Comparison of ENCODE assay signal across 8 cellular contexts in the genomic region with DNA sequence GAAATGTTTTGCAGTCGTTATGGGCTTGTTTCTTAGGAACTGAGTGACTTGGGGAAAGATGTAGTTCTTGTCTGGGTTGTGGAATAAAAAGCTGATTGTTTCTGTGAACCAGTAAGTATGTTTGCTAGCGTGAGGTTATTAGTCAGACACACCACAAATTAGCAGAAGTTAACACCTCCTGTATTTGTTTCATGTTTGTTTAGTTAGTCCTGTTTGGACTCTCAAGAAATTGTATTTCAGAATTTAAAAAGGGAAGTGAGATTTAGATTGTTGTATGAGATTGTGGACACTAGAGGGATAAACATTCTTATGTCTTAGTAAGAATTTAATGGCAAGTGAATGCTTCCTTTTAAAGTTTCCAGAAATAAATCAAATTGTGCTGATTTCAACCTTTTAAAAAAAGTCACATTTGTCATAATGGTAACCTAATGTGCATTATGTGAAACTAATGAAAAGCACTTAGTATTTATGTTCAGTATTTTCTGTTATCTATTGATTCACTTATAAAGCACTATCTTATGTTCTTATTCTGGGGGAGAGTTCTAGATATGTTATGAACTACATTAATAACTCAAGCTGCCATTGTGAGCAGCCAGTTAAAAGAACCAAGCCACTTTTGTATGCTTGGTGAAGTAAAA. TPM values are rescaled to one million over a fixed set of nuclear protein-coding genes. Genes with fewer than 3 reads are reported as not detected.
DNase-seq lines count a peak whose midpoint lies in the region; ATAC-seq and TF ChIP-seq lines count a peak whose summit lies in the region.

No MANE protein-coding gene starts in this region.

- peak; percentile 18 for TF ChIP-seq CTCF in lower lobe of right lung (IDR thresholded peaks at IDR 0.05)
- TF ChIP-seq CTCF in WTC11 (IDR thresholded peaks at IDR 0.05) = no peak
- TF ChIP-seq CTCF in omental fat pad (IDR thresholded peaks at IDR 0.05) = no peak

- in situ Hi-C loops in SK-MEL-5 (cut with HindIII; ENCODE audit: low pct_unique_long_range_greater_than_20kb, low sequenced_read_pairs) = no loop called here

- no peak overlapping the region for H3K4me3 Mint-ChIP-seq in WTC11

- H3K9me3 Mint-ChIP-seq in WTC11 = no peaks in the 10 kb centered on the region

- H3K27me3 Mint-ChIP-seq in WTC11 (ENCODE audit: low read depth) = no peaks in the 10 kb centered on the region

- no peak overlapping the region; the same call in 1 of the 2 replicates for H3K27ac Mint-ChIP-seq in WTC11

- H3K9me3 ChIP-seq in lower lobe of right lung = no peaks in the 10 kb centered on the region

- no peak overlapping the region for H3K4me3 ChIP-seq in lower lobe of right lung

- POLR2A ChIA-PET in WTC11 (lab: Charles Lee) = no interaction called here

- peaks cover 29% of the 10 kb centered on the region for H3K36me3 ChIP-seq in lower lobe of right lung

- peak overlapping the region; percentile 33 for H3K27ac ChIP-seq in lower lobe of right lung

- intact Hi-C loops in lower lobe of right lung (cut with DNase I) = no loop called here

- H3K4me1 ChIP-seq in lower lobe of right lung = peaks cover 19% of the 10 kb centered on the region

- ATAC-seq in GM18909 (IDR thresholded peaks at IDR 0.05; ENCODE audit: poor library complexity, unreplicated experiment) (peak; percentile 95), HG02981 (IDR thresholded peaks at IDR 0.05; ENCODE audit: unreplicated experiment) (peak; percentile 96), lower lobe of right lung (peak; percentile 59 to 72), WTC11 (no peak), omental fat pad (ENCODE audit: low FRiP score) (no peak)

- H3K4me1 Mint-ChIP-seq in WTC11 = peaks cover 14% of the 10 kb centered on the region

- H3K27me3 ChIP-seq in lower lobe of right lung (ENCODE audit: low read depth) = no peaks in the 10 kb centered on the region

- CTCF ChIA-PET in WTC11 (lab: Charles Lee) = no interaction called here

- DNase-seq in SK-MEL-5 (ENCODE audit: low read depth, low spot score) (peak; percentile 11), lower lobe of right lung (no peak), WTC11 (ENCODE audit: low spot score) (no peak), omental fat pad (ENCODE audit: low spot score) (no peak), COR-L47 (lab: John Stamatoyannopoulos, UW) (no peak)
- DNase-seq in activated T-cell treated with anti-CD3 and anti-CD28 coated beads, Interleukin-2, amount 50 U/mL, for 1 hour = no peak

- no peaks in the 10 kb centered on the region for H3K36me3 Mint-ChIP-seq in WTC11

TF ChIP-seq in WTC11, 78 proteins besides CTCF, POLR2A, EP300 and RAD21 (continues in another document):
- TF ChIP-seq NR2C2 (CRISPR knock-in tag; IDR thresholded peaks at IDR 0.05) (no peak), MYBL2 (CRISPR knock-in tag; IDR thresholded peaks at IDR 0.05) (no peak), SMAD3 (CRISPR knock-in tag; IDR thresholded peaks at IDR 0.05; ENCODE audit: borderline replicate concordance) (no peak), HMGA2 (CRISPR knock-in tag; IDR thresholded peaks at IDR 0.05) (no peak), TP53 (CRISPR knock-in tag; IDR thresholded peaks at IDR 0.05) (no peak), RORB (CRISPR knock-in tag; IDR thresholded peaks at IDR 0.05) (no peak), TCF7 (CRISPR knock-in tag; IDR thresholded peaks at IDR 0.05; ENCODE audit: low read depth) (no peak), TEAD1 (CRISPR knock-in tag; IDR thresholded peaks at IDR 0.05) (no peak), ZNF232 (CRISPR knock-in tag; IDR thresholded peaks at IDR 0.05) (no peak), PRRX2 (CRISPR knock-in tag; IDR thresholded peaks at IDR 0.05) (no peak), OVOL2 (CRISPR knock-in tag; IDR thresholded peaks at IDR 0.05; ENCODE audit: borderline replicate concordance) (no peak), NR3C1 (CRISPR knock-in tag; conservative IDR thresholded peaks at IDR 0.05; ENCODE audit: low read depth) (no peak)
- TF ChIP-seq, protein P1, sequence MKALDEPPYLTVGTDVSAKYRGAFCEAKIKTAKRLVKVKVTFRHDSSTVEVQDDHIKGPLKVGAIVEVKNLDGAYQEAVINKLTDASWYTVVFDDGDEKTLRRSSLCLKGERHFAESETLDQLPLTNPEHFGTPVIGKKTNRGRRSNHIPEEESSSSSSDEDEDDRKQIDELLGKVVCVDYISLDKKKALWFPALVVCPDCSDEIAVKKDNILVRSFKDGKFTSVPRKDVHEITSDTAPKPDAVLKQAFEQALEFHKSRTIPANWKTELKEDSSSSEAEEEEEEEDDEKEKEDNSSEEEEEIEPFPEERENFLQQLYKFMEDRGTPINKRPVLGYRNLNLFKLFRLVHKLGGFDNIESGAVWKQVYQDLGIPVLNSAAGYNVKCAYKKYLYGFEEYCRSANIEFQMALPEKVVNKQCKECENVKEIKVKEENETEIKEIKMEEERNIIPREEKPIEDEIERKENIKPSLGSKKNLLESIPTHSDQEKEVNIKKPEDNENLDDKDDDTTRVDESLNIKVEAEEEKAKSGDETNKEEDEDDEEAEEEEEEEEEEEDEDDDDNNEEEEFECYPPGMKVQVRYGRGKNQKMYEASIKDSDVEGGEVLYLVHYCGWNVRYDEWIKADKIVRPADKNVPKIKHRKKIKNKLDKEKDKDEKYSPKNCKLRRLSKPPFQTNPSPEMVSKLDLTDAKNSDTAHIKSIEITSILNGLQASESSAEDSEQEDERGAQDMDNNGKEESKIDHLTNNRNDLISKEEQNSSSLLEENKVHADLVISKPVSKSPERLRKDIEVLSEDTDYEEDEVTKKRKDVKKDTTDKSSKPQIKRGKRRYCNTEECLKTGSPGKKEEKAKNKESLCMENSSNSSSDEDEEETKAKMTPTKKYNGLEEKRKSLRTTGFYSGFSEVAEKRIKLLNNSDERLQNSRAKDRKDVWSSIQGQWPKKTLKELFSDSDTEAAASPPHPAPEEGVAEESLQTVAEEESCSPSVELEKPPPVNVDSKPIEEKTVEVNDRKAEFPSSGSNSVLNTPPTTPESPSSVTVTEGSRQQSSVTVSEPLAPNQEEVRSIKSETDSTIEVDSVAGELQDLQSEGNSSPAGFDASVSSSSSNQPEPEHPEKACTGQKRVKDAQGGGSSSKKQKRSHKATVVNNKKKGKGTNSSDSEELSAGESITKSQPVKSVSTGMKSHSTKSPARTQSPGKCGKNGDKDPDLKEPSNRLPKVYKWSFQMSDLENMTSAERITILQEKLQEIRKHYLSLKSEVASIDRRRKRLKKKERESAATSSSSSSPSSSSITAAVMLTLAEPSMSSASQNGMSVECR (CRISPR knock-in tag; IDR thresholded peaks at IDR 0.05; ENCODE audit: borderline replicate concordance) = no peak
- TF ChIP-seq, protein P2, sequence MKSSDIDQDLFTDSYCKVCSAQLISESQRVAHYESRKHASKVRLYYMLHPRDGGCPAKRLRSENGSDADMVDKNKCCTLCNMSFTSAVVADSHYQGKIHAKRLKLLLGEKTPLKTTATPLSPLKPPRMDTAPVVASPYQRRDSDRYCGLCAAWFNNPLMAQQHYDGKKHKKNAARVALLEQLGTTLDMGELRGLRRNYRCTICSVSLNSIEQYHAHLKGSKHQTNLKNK (CRISPR knock-in tag; IDR thresholded peaks at IDR 0.05) = no peak
- TF ChIP-seq, protein P3, sequence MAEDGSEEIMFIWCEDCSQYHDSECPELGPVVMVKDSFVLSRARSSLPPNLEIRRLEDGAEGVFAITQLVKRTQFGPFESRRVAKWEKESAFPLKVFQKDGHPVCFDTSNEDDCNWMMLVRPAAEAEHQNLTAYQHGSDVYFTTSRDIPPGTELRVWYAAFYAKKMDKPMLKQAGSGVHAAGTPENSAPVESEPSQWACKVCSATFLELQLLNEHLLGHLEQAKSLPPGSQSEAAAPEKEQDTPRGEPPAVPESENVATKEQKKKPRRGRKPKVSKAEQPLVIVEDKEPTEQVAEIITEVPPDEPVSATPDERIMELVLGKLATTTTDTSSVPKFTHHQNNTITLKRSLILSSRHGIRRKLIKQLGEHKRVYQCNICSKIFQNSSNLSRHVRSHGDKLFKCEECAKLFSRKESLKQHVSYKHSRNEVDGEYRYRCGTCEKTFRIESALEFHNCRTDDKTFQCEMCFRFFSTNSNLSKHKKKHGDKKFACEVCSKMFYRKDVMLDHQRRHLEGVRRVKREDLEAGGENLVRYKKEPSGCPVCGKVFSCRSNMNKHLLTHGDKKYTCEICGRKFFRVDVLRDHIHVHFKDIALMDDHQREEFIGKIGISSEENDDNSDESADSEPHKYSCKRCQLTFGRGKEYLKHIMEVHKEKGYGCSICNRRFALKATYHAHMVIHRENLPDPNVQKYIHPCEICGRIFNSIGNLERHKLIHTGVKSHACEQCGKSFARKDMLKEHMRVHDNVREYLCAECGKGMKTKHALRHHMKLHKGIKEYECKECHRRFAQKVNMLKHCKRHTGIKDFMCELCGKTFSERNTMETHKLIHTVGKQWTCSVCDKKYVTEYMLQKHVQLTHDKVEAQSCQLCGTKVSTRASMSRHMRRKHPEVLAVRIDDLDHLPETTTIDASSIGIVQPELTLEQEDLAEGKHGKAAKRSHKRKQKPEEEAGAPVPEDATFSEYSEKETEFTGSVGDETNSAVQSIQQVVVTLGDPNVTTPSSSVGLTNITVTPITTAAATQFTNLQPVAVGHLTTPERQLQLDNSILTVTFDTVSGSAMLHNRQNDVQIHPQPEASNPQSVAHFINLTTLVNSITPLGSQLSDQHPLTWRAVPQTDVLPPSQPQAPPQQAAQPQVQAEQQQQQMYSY (CRISPR knock-in tag; IDR thresholded peaks at IDR 0.05) = no peak
- TF ChIP-seq, protein P4, sequence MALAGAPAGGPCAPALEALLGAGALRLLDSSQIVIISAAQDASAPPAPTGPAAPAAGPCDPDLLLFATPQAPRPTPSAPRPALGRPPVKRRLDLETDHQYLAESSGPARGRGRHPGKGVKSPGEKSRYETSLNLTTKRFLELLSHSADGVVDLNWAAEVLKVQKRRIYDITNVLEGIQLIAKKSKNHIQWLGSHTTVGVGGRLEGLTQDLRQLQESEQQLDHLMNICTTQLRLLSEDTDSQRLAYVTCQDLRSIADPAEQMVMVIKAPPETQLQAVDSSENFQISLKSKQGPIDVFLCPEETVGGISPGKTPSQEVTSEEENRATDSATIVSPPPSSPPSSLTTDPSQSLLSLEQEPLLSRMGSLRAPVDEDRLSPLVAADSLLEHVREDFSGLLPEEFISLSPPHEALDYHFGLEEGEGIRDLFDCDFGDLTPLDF (CRISPR knock-in tag; IDR thresholded peaks at IDR 0.05) = no peak

RNA-seq across cellular contexts. Expression of a gene that starts 25.6 kb away (rescaled TPM):
- 18.2 and 18.5 TPM in 2 replicates for total RNA-seq in SK-MEL-5 (2014; rRNA removed; shearing (Covaris generic))
- polyA plus RNA-seq in SK-MEL-5 (2015; cell fraction: cytosol; rRNA removed) = 12.5 and 15.6 TPM in 2 replicates
- 16.8 and 23.2 TPM in 2 replicates for polyA plus RNA-seq in SK-MEL-5 (2015; cell fraction: nucleus; rRNA removed)
- 25.2 TPM for total RNA-seq in lower lobe of right lung
- 3.1 to 4.6 TPM (median 4.6 TPM) in 3 replicates for total RNA-seq in WTC11 (2021)
- total RNA-seq in omental fat pad = 10 to 100 TPM; 10.2 to 19.9 (median 13.8) TPM

RNA-seq across cellular contexts. Expression of a gene that starts 47.1 kb away (rescaled TPM):
- total RNA-seq in SK-MEL-5 (2014; rRNA removed; shearing (Covaris generic)) = 55.8 and 62.4 TPM in 2 replicates
- polyA plus RNA-seq in SK-MEL-5 (2015; cell fraction: cytosol; rRNA removed) = 34.8 and 35.6 TPM in 2 replicates
- 15.7 and 16.4 TPM in 2 replicates for polyA plus RNA-seq in SK-MEL-5 (2015; cell fraction: nucleus; rRNA removed)
- total RNA-seq in lower lobe of right lung (14.5 TPM), WTC11 (2021) (7.1 to 8.1 TPM (median 8.1 TPM) in 3 replicates), omental fat pad (10 to 100 TPM in 3 of 4 donors, 1 to 10 TPM in 1; 8.8 to 17.8 (median 13.6) TPM)

Comparison
In these comparisons a context has a peak if more than half of its experiments do, and no peak if none do; other contexts are left out.
1. ATAC-seq: peak in GM18909 (single experiment), HG02981 (single experiment) and lower lobe of right lung (2 of 2); none in WTC11 (single experiment) and omental fat pad (single experiment).